In genomic region chr1:209583408-209583807, GRCh38 we compare ENCODE assay signal across 12 cellular contexts. TPM values are rescaled to one million over a fixed set of nuclear protein-coding genes. Genes with fewer than 3 reads are reported as not detected.
DNase-seq lines count a peak whose midpoint lies in the region; ATAC-seq and TF ChIP-seq lines count a peak whose summit lies in the region.
"Had no signal": no experiment of that assay in that cellular context is flagged by ENCODE, and none has a peak within 500 bp of the region (broad histone marks: within the 10 kb centered on the region; RNA-seq: fewer than 3 reads in every experiment).

CAMK1G (plus strand) TSS chr1:209583714; CDS start chr1:209594984, 11,270 bp downstream.

- H3K79me2 ChIP-seq in trophoblast cell (ENCODE audit: control insufficient read depth, insufficient read depth, low read length, poor library complexity): peaks cover 4% of the 10 kb centered on the region

- H3K27ac ChIP-seq in trophoblast cell (ENCODE audit: low read depth, low read length): peak within 1 kb of the TSS; percentile 83
- no peak within 1 kb of the TSS for H3K27ac ChIP-seq in CD8-positive, alpha-beta memory T cell (ENCODE audit: low read depth, low read length)

- no peak within 1 kb of the TSS for H3K27ac Mint-ChIP-seq in CD8-positive, alpha-beta memory T cell
- H3K27ac Mint-ChIP-seq in activated naive CD4-positive, alpha-beta T cell treated with anti-CD3 and anti-CD28 coated beads, Interleukin-2, amount 50 U/mL, for 72 hours: no peak within 1 kb of the TSS
- H3K27ac Mint-ChIP-seq: effector memory CD8-positive, alpha-beta T cell; nephron had no signal

- H3K9me3 Mint-ChIP-seq in CD8-positive, alpha-beta memory T cell: no peaks in the 10 kb centered on the region
- no peaks in the 10 kb centered on the region for H3K9me3 Mint-ChIP-seq in activated naive CD4-positive, alpha-beta T cell treated with anti-CD3 and anti-CD28 coated beads, Interleukin-2, amount 50 U/mL, for 72 hours
- H3K9me3 Mint-ChIP-seq: effector memory CD8-positive, alpha-beta T cell; nephron had no signal

- H2BK12ac ChIP-seq in trophoblast cell (ENCODE audit: low read length): peak within 1 kb of the TSS; percentile 85

- no peak for TF ChIP-seq CTCF in fibroblast of villous mesenchyme (IDR thresholded peaks at IDR 0.05; ENCODE audit: insufficient read depth, low read depth, low read length)

- no peaks in the 10 kb centered on the region for H3K36me3 ChIP-seq in trophoblast cell (ENCODE audit: control insufficient read depth in 1 of 2, insufficient read depth in 2 of 2, low read length in 2 of 2)
- no peaks in the 10 kb centered on the region for H3K36me3 ChIP-seq in CD8-positive, alpha-beta memory T cell (ENCODE audit: insufficient read depth, low read length)

- in situ Hi-C loops in G401 (cut with HindIII; ENCODE audit: low sequenced_read_pairs): loop anchor here (5.0 kb wide), 1 partner anchor 34 kb away; no protein-coding TSS in a partner anchor

- peak within 1 kb of the TSS; percentile 77 for H2AK5ac ChIP-seq in trophoblast cell (ENCODE audit: low read length)

- H3K4me2 ChIP-seq in trophoblast cell (ENCODE audit: low read length): peak within 1 kb of the TSS; percentile 61

- peak within 1 kb of the TSS; percentile 51 for H4K12ac ChIP-seq in trophoblast cell (ENCODE audit: low read depth, low read length)

- H3K23ac ChIP-seq in trophoblast cell (ENCODE audit: low read length): no peak within 1 kb of the TSS

- no peaks in the 10 kb centered on the region for H3K36me3 Mint-ChIP-seq in CD8-positive, alpha-beta memory T cell
- no peaks in the 10 kb centered on the region for H3K36me3 Mint-ChIP-seq in activated naive CD4-positive, alpha-beta T cell treated with anti-CD3 and anti-CD28 coated beads, Interleukin-2, amount 50 U/mL, for 72 hours

- peaks cover 24 to 36% of the 10 kb centered on the region in 2 experiments for H3K4me1 ChIP-seq in trophoblast cell (ENCODE audit: control insufficient read depth in 1 of 2, insufficient read depth in 2 of 2, low read length in 2 of 2)
- H3K4me1 ChIP-seq in CD8-positive, alpha-beta memory T cell (ENCODE audit: insufficient read depth, low read length): no peaks in the 10 kb centered on the region

- peak within 1 kb of the TSS; percentile 73 for H3K14ac ChIP-seq in trophoblast cell (ENCODE audit: low read length)

- H3K4me3 ChIP-seq in fibroblast of villous mesenchyme (ENCODE audit: low read depth, low read length) (peak within 1 kb of the TSS; percentile 60), trophoblast cell (ENCODE audit: low read depth, low read length) (peak within 1 kb of the TSS; percentile 67)
- no peak within 1 kb of the TSS for H3K4me3 ChIP-seq in CD8-positive, alpha-beta memory T cell (ENCODE audit: low read length)

- no peaks in the 10 kb centered on the region for H3K9me3 ChIP-seq in trophoblast cell (ENCODE audit: insufficient read depth, low read depth, low read length)
- H3K9me3 ChIP-seq in CD8-positive, alpha-beta memory T cell (ENCODE audit: low read length): no peaks in the 10 kb centered on the region

- no CpG with 5 or more reads among the region's 6 CpGs for WGBS in trophoblast cell (ENCODE audit: extremely low coverage, insufficient coverage, insufficient read length)

- POLR2A ChIA-PET in CD8-positive, alpha-beta memory T cell (lab: Charles Lee): no interaction called here

- H4K8ac ChIP-seq in trophoblast cell (ENCODE audit: low read depth, low read length): peak within 1 kb of the TSS; percentile 64

- H3K18ac ChIP-seq in trophoblast cell (ENCODE audit: low read length): peak within 1 kb of the TSS; percentile 73

- peak within 1 kb of the TSS; percentile 87 for H2BK120ac ChIP-seq in trophoblast cell (ENCODE audit: insufficient read depth, low read length, poor library complexity)

- DNase-seq in G401 (ENCODE audit: low spot score) (peak; percentile 66), fibroblast of villous mesenchyme (ENCODE audit: low read depth) (peak; percentile 81), trophoblast cell (peak in 1 of 2 donors; percentile 7), NCI-H128 (lab: John Stamatoyannopoulos, UW; ENCODE audit: unreplicated experiment) (no peak)
- no peak for DNase-seq in CD8-positive, alpha-beta memory T cell
- no peak for DNase-seq in activated naive CD4-positive, alpha-beta T cell treated with anti-CD3 and anti-CD28 coated beads, Interleukin-2, amount 50 U/mL, for 72 hours (ENCODE audit: low spot score in 2 of 2)
- DNase-seq: activated CD4-positive, alpha-beta T cell treated with anti-CD3 and anti-CD28 coated beads, Interleukin-2, amount 50 U/mL, for 4 hours; effector memory CD8-positive, alpha-beta T cell; NCI-H510A treated with DMSO at 0.1 percent for 48 hours had no signal

- peak within 1 kb of the TSS; percentile 56 for H2AFZ ChIP-seq in trophoblast cell (ENCODE audit: insufficient read depth, low read length, poor library complexity)

- H3K9ac ChIP-seq in trophoblast cell (ENCODE audit: low read length): peak within 1 kb of the TSS; percentile 72

- H3K27me3 ChIP-seq in trophoblast cell (ENCODE audit: insufficient read depth, low read length): no peaks in the 10 kb centered on the region
- no peaks in the 10 kb centered on the region for H3K27me3 ChIP-seq in CD8-positive, alpha-beta memory T cell (ENCODE audit: insufficient read depth, low read length, poor library complexity, severe bottlenecking)

- H3K4me1 Mint-ChIP-seq in CD8-positive, alpha-beta memory T cell: no peaks in the 10 kb centered on the region
- H3K4me1 Mint-ChIP-seq: nephron had no signal

- H3K79me1 ChIP-seq in trophoblast cell (ENCODE audit: low read length): peaks cover 36% of the 10 kb centered on the region

- H3K4ac ChIP-seq in trophoblast cell (ENCODE audit: low read depth, low read length): peak within 1 kb of the TSS; percentile 65

- peaks cover 13 to 26% of the 10 kb centered on the region in 2 donors for H3K27me3 Mint-ChIP-seq in CD8-positive, alpha-beta memory T cell

- CTCF ChIA-PET in CD8-positive, alpha-beta memory T cell (lab: Charles Lee): interaction anchor here (1.4 kb wide), 1 partner anchor 14 kb away, joined by 4 read pairs; no protein-coding TSS in a partner anchor

- ATAC-seq in HG03342 (IDR thresholded peaks at IDR 0.05; ENCODE audit: unreplicated experiment): no peak
- no peak for ATAC-seq in activated naive CD4-positive, alpha-beta T cell treated with anti-CD3 and anti-CD28 coated beads, Interleukin-2, amount 50 U/mL, for 72 hours
- ATAC-seq: effector memory CD8-positive, alpha-beta T cell had no signal

- peak within 1 kb of the TSS; percentile 79 for H2BK5ac ChIP-seq in trophoblast cell (ENCODE audit: low read depth, low read length, poor library complexity)

- H4K91ac ChIP-seq in trophoblast cell (ENCODE audit: low read depth, low read length): peak within 1 kb of the TSS; percentile 92

- H3K4me3 Mint-ChIP-seq in CD8-positive, alpha-beta memory T cell: no peak within 1 kb of the TSS
- H3K4me3 Mint-ChIP-seq: effector memory CD8-positive, alpha-beta T cell; nephron had no signal

TF ChIP-seq in PFSK-1, 5 proteins besides CTCF, POLR2A, EP300 and RAD21:
- TF ChIP-seq REST (IDR thresholded peaks at IDR 0.05; ENCODE audit: insufficient read depth in 1 of 2, low read depth in 2 of 2, low read length in 2 of 2) (no peak), SIN3A (IDR thresholded peaks at IDR 0.05; ENCODE audit: borderline replicate concordance, insufficient read depth, low read length) (peak; percentile 62; the same call in 1 of the 2 replicates), TAF1 (IDR thresholded peaks at IDR 0.05; ENCODE audit: borderline replicate concordance, insufficient read depth, low read length) (peak; percentile 86), POLR2AphosphoS5 (IDR thresholded peaks at IDR 0.05; ENCODE audit: low read depth, low read length) (peak; percentile 98), FOXP2 (optimal IDR thresholded peaks at IDR 0.05; ENCODE audit: borderline replicate concordance, extremely low read depth, extremely low read length, insufficient read depth) (no peak)

RNA-seq across cellular contexts. Expression of gene CAMK1G, which starts in this region (rescaled TPM):
- 1.5 and 2.3 TPM in 2 replicates for total RNA-seq in G401 (2014; rRNA removed; shearing (Covaris generic))
- 35.2 TPM for polyA plus RNA-seq in PFSK-1 (2012; ENCODE audit: insufficient read length, low read depth)
- total RNA-seq in fibroblast of villous mesenchyme: 2.6 and 9.1 TPM in 2 replicates
- 11.6 and 13.5 TPM in 2 replicates for polyA plus RNA-seq in trophoblast cell (2013)
- total RNA-seq in CD8-positive, alpha-beta memory T cell: not detected
- polyA plus RNA-seq in CD8-positive, alpha-beta memory T cell: not detected
- total RNA-seq in activated naive CD4-positive, alpha-beta T cell treated with anti-CD3 and anti-CD28 coated beads, Interleukin-2, amount 50 U/mL, for 72 hours: not detected

Comparison
In these comparisons a context has a peak if more than half of its experiments do, and no peak if none do; other contexts are left out.
1. DNase-seq: peak in G401 (single experiment) and fibroblast of villous mesenchyme (single experiment); none in NCI-H128 (single experiment), CD8-positive, alpha-beta memory T cell (0 of 5) and activated naive CD4-positive, alpha-beta T cell treated with anti-CD3 and anti-CD28 coated beads, Interleukin-2, amount 50 U/mL, for 72 hours (0 of 2).